16 cellular contexts compared by ENCODE assay signal in genomic region chr3:127715541-127715940, GRCh38.
"Had no signal": no experiment of that assay in that cellular context is flagged by ENCODE, and none has a peak within 500 bp of the region (broad histone marks: within the 10 kb centered on the region; RNA-seq: fewer than 3 reads in every experiment).

No MANE protein-coding gene starts in this region.

- H3K4me3 ChIP-seq: gastroesophageal sphincter, lower lobe of right lung, stomach, thoracic aorta, upper lobe of left lung had no signal

- DNase-seq: activated CD4-positive, CD25-positive, alpha-beta regulatory T cell treated with anti-CD3 and anti-CD28 coated beads, Interleukin-2, amount 50 U/mL, for 72 hours; activated CD8-positive, alpha-beta memory T cell treated with anti-CD3 and anti-CD28 coated beads for 24 hours; activated CD8-positive, alpha-beta memory T cell treated with anti-CD3 and anti-CD28 coated beads, Interleukin-2, amount 50 U/mL, for 48 hours; activated gamma-delta T cell; activated T-cell treated with anti-CD3 and anti-CD28 coated beads, Interleukin-2, amount 50 U/mL, for 48 hours; effector CD8-positive, alpha-beta T cell; lower lobe of right lung; small intestine; stimulated activated CD4-positive, alpha-beta T cell treated with anti-CD3 and anti-CD28 coated beads, Interleukin-4, amount 100 ng/mL, for 24 hours; stomach; upper lobe of left lung had no signal

- ATAC-seq: esophagus mucosa; lower lobe of right lung; natural killer cell treated with Interleukin-12 subunit alpha and Interleukin-12 subunit beta and Interleukin-15 and Interleukin-18, amount 100 ng/mL, for 72 hours; stimulated activated effector memory CD8-positive, alpha-beta T cell treated with anti-CD3 and anti-CD28 coated beads, Interleukin-12 subunit alpha, Interleukin-12 subunit beta, amount 100 ng/mL, for 72 hours had no signal

- H3K27me3 ChIP-seq: gastroesophageal sphincter, stomach, upper lobe of left lung had no signal

- H3K9me3 ChIP-seq: gastroesophageal sphincter, lower lobe of right lung, stomach, thoracic aorta, upper lobe of left lung had no signal

- H3K27ac ChIP-seq: thoracic aorta, upper lobe of left lung had no signal
